Comparison of ENCODE assay signal across 1 cellular context in genomic region chr17:47620503-47621245, GRCh38.
TF ChIP-seq lines count a peak whose summit lies in the region.

No MANE protein-coding gene starts in this region.

TF ChIP-seq in HepG2, 621 proteins besides CTCF, POLR2A, EP300 and RAD21 (continued from another document):
- peak; percentile 58; the same call in 1 of the 2 replicates for TF ChIP-seq HNF1A (IDR thresholded peaks at IDR 0.05; ENCODE audit: low read depth)
- TF ChIP-seq HNF1A (CRISPR knock-in tag; IDR thresholded peaks at IDR 0.05; ENCODE audit: borderline replicate concordance) = no peak
- TF ChIP-seq ISL2 (CRISPR knock-in tag; IDR thresholded peaks at IDR 0.05) = 0 out of 2 replicates have a peak, but pooled peaks have one; percentile 24
